ENCODE assay signal across 16 cellular contexts in the genomic region with DNA sequence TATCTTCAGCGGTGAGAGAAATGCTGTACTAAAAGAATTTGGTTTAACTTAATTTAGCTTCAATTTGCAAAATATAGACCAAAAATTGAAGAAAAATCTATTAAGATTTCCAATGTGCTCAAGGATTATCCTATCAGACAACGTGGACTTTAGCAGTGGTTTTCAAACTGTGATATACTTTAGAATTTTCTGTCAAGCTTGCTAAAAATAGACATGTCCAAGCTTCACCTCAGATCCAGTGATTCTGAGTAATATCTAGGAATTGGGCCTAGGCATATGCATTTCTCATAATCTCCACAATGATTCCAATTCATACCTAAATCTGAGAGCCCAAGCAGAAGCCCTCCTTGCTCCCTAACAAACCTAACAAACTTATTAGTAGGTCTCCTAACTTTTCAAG. TPM values are rescaled to one million over a fixed set of nuclear protein-coding genes. Genes with fewer than 3 reads are reported as not detected.
DNase-seq lines count a peak whose midpoint lies in the region; ATAC-seq, FAIRE-seq and TF ChIP-seq lines count a peak whose summit lies in the region.
"Had no signal": no experiment of that assay in that cellular context is flagged by ENCODE, and none has a peak within 500 bp of the region (broad histone marks: within the 10 kb centered on the region; RNA-seq: fewer than 3 reads in every experiment).

No MANE protein-coding gene starts in this region.

- ATAC-seq in heart left ventricle, result no peak
- no peak for ATAC-seq in memory B cell (ENCODE audit: low read depth)
- ATAC-seq in GM19324 (IDR thresholded peaks at IDR 0.05; ENCODE audit: low FRiP score, unreplicated experiment), result no peak
- ATAC-seq: left colon had no signal

- 52 to 60% (median 57%) methylated on average over 2 of the region's 2 CpGs for WGBS in heart left ventricle, 4 donors

- no peak for TF ChIP-seq POLR2A in heart left ventricle (IDR thresholded peaks at IDR 0.05)
- no peak for TF ChIP-seq POLR2A in vagina (IDR thresholded peaks at IDR 0.05)
- no peak for TF ChIP-seq POLR2A in GM12891 (IDR thresholded peaks at IDR 0.05; ENCODE audit: low read depth, low read length)

- H3K4me3 ChIP-seq in cardiac muscle cell, result peak overlapping the region; percentile 3
- no peak overlapping the region for H3K4me3 ChIP-seq in heart left ventricle
- H3K4me3 ChIP-seq in vagina, result no peak overlapping the region
- H3K4me3 ChIP-seq: testis had no signal

- in situ Hi-C loops in G401 (cut with HindIII; ENCODE audit: low sequenced_read_pairs), result no loop called here

- H3K36me3 ChIP-seq in cardiac muscle cell (no peaks in the 10 kb centered on the region), heart left ventricle (no peaks in the 10 kb centered on the region), vagina (no peaks in the 10 kb centered on the region)
- H3K36me3 ChIP-seq: neutrophil had no signal

- H3K27ac Mint-ChIP-seq in memory B cell, result peak overlapping the region; percentile 28
- H3K27ac Mint-ChIP-seq: activated CD4-positive, alpha-beta memory T cell treated with anti-CD3 and anti-CD28 coated beads, Interleukin-2, amount 10 ng/mL, durations not matched to agents 7 days and 5 days had no signal

- TF ChIP-seq CTCF in cardiac muscle cell (IDR thresholded peaks at IDR 0.05; ENCODE audit: low read depth, low read length) (no peak), heart left ventricle (IDR thresholded peaks at IDR 0.05) (no peak), VCaP (conservative IDR thresholded peaks at IDR 0.05) (no peak), vagina (IDR thresholded peaks at IDR 0.05) (no peak)

- intact Hi-C loops in heart left ventricle (cut with DNase I), result loop anchor here in 5 of 10 donors (5.0 to 10.0 kb wide), 6 partner anchors 33 to 191 kb away; a partner anchor contains a TSS
- intact Hi-C loops in vagina (cut with DNase I), result no loop called here

- H3K4me1 ChIP-seq in cardiac muscle cell (ENCODE audit: low read depth) (peaks cover 41% of the 10 kb centered on the region), heart left ventricle (peaks cover under 1 to 74% (median 54%) of the 10 kb centered on the region in 12 donors), vagina (peaks cover 73% of the 10 kb centered on the region)

- no peaks in the 10 kb centered on the region for H3K36me3 Mint-ChIP-seq in memory B cell

- no peak for DNase-seq in cardiac muscle cell (ENCODE audit: low read depth in 1 of 2, low spot score in 1 of 2)
- no peak for DNase-seq in heart left ventricle
- DNase-seq in memory B cell (ENCODE audit: low spot score in 2 of 2), result no peak
- DNase-seq in vagina (ENCODE audit: extremely low spot score in 2 of 2), result no peak
- no peak for DNase-seq in G401 (ENCODE audit: low spot score)
- DNase-seq in GM12891 (ENCODE audit: insufficient read length, low spot score), result no peak
- DNase-seq: activated CD4-positive, alpha-beta memory T cell treated with anti-CD3 and anti-CD28 coated beads, Interleukin-2, amount 10 ng/mL, durations not matched to agents 7 days and 5 days; caudate nucleus; left colon; NCI-H1417; NCI-H524 treated with DMSO at 0.1 percent for 48 hours; testis had no signal

- H3K27me3 ChIP-seq in cardiac muscle cell (no peaks in the 10 kb centered on the region), heart left ventricle (no peaks in the 10 kb centered on the region), vagina (no peaks in the 10 kb centered on the region)
- H3K27me3 ChIP-seq: neutrophil, testis had no signal

- peaks cover 40% of the 10 kb centered on the region for H3K4me1 Mint-ChIP-seq in memory B cell

- no peaks in the 10 kb centered on the region for H3K27me3 Mint-ChIP-seq in memory B cell
- H3K27me3 Mint-ChIP-seq: activated CD4-positive, alpha-beta memory T cell treated with anti-CD3 and anti-CD28 coated beads, Interleukin-2, amount 10 ng/mL, durations not matched to agents 7 days and 5 days had no signal

- H3K9me3 ChIP-seq in cardiac muscle cell (ENCODE audit: low read depth), result no peaks in the 10 kb centered on the region
- no peaks in the 10 kb centered on the region for H3K9me3 ChIP-seq in heart left ventricle
- H3K9me3 ChIP-seq in vagina, result no peaks in the 10 kb centered on the region
- H3K9me3 ChIP-seq: neutrophil, testis had no signal

- no peaks in the 10 kb centered on the region for H3K9me3 Mint-ChIP-seq in memory B cell
- H3K9me3 Mint-ChIP-seq: activated CD4-positive, alpha-beta memory T cell treated with anti-CD3 and anti-CD28 coated beads, Interleukin-2, amount 10 ng/mL, durations not matched to agents 7 days and 5 days had no signal

- H3K27ac ChIP-seq in cardiac muscle cell (peak overlapping the region; percentile 99), heart left ventricle (peak overlapping the region in 1 of 12 donors; percentile 99), VCaP (peak overlapping the region; percentile 96), vagina (peak overlapping the region; percentile 17)
- H3K27ac ChIP-seq: neutrophil, RWPE1, testis had no signal

- no peak overlapping the region for H3K4me3 Mint-ChIP-seq in memory B cell

- FAIRE-seq in GM12891 (lab: Jason Lieb, UNC), result no peak

TF ChIP-seq in GM12891, 5 proteins besides CTCF, POLR2A, EP300 and RAD21:
- TF ChIP-seq POLR2AphosphoS5 (IDR thresholded peaks at IDR 0.05; ENCODE audit: low read depth, low read length), result no peak
- no peak for TF ChIP-seq PAX5 (IDR thresholded peaks at IDR 0.05; ENCODE audit: insufficient read depth, low read length, severe bottlenecking)
- no peak for TF ChIP-seq TAF1 (IDR thresholded peaks at IDR 0.05; ENCODE audit: low read depth, low read length)
- TF ChIP-seq POU2F2 (IDR thresholded peaks at IDR 0.05; ENCODE audit: low read depth, low read length), result no peak
- no peak for TF ChIP-seq SPI1 (IDR thresholded peaks at IDR 0.05; ENCODE audit: low read depth, low read length)

RNA-seq across cellular contexts. Expression of a gene that starts 3.4 kb away (rescaled TPM):
- total RNA-seq in cardiac muscle cell (19.7 and 25.7 TPM in 2 replicates), heart left ventricle (10 to 100 TPM; 20.1 to 30.3 (median 26.4) TPM), vagina (24.8 TPM)
- polyA plus RNA-seq in cardiac muscle cell (36.8 and 45.4 TPM in 2 replicates), heart left ventricle (10 to 100 TPM; 11.2 to 23.3 TPM)
- 3.5 and 6.7 TPM in 2 replicates for total RNA-seq in G401 (2014; rRNA removed; shearing (Covaris generic))
- 2.3 TPM for polyA plus RNA-seq in GM12891 (2012; ENCODE audit: low read depth, missing spikeins)
